Comparison of ENCODE assay signal across 12 cellular contexts in genomic region chr9:106893088-106893487, GRCh38. TPM values are rescaled to one million over a fixed set of nuclear protein-coding genes. Genes with fewer than 3 reads are reported as not detected.
DNase-seq lines count a peak whose midpoint lies in the region; ATAC-seq and TF ChIP-seq lines count a peak whose summit lies in the region.
"Had no signal": no experiment of that assay in that cellular context is flagged by ENCODE, and none has a peak within 500 bp of the region (broad histone marks: within the 10 kb centered on the region; RNA-seq: fewer than 3 reads in every experiment).

No MANE protein-coding gene starts in this region.

- peaks cover 18% of the 10 kb centered on the region for H3K4me1 ChIP-seq in mesendoderm (ENCODE audit: control insufficient read depth, low read depth, low read length)

- H2BK5ac ChIP-seq in mesendoderm (ENCODE audit: low read length), result peak overlapping the region; percentile 27

- H3K27me3 ChIP-seq in mesendoderm (ENCODE audit: insufficient read depth, low read length, poor library complexity), result no peaks in the 10 kb centered on the region

- ATAC-seq in HG03095 (IDR thresholded peaks at IDR 0.05; ENCODE audit: unreplicated experiment), result no peak
- ATAC-seq in HG03175 (IDR thresholded peaks at IDR 0.05; ENCODE audit: unreplicated experiment), result no peak
- ATAC-seq: naive thymus-derived CD8-positive, alpha-beta T cell had no signal

- peak overlapping the region; percentile 28 for H3K18ac ChIP-seq in mesendoderm (ENCODE audit: low read length)

- no peak overlapping the region for H3K9ac ChIP-seq in mesendoderm (ENCODE audit: low read length)

- H3K4me3 ChIP-seq in choroid plexus epithelial cell (ENCODE audit: low read depth, low read length) (no peak overlapping the region), mesendoderm (ENCODE audit: low read length) (no peak overlapping the region)

- no peak overlapping the region for H3K4me2 ChIP-seq in mesendoderm (ENCODE audit: low read length)

- H3K79me2 ChIP-seq in mesendoderm (ENCODE audit: control insufficient read depth, insufficient read depth, low read length), result peaks cover 40% of the 10 kb centered on the region

- H3K23ac ChIP-seq in mesendoderm (ENCODE audit: low read length), result no peak overlapping the region

- no peaks in the 10 kb centered on the region for H3K36me3 ChIP-seq in mesendoderm (ENCODE audit: control insufficient read depth, insufficient read depth, low read length)

- peak; percentile 70 for DNase-seq in ACHN
- DNase-seq in Kasumi-1 (lab: John Stamatoyannopoulos, UW), result peak; percentile 20 to 26
- DNase-seq in choroid plexus epithelial cell (ENCODE audit: low read depth), result peak; percentile 72
- peak; percentile 76 for DNase-seq in mesendoderm
- DNase-seq in AML-193 (lab: John Stamatoyannopoulos, UW), result no peak
- DNase-seq in activated CD4-positive, alpha-beta T cell treated with anti-CD3 and anti-CD28 coated beads, Interleukin-2, amount 50 U/mL, for 1 hour, result no peak
- DNase-seq: naive thymus-derived CD8-positive, alpha-beta T cell; NCI-H1092; SHP77 had no signal

- H2BK120ac ChIP-seq in mesendoderm (ENCODE audit: low read depth, low read length), result no peak overlapping the region

- no CpG with 5 or more reads among the region's 1 CpG for WGBS in mesendoderm (ENCODE audit: extremely low coverage, insufficient coverage, low lambda C conversion rate)

- no peak for TF ChIP-seq CTCF in choroid plexus epithelial cell (conservative IDR thresholded peaks at IDR 0.05; ENCODE audit: low read depth, low read length)

- no peak overlapping the region for H3K56ac ChIP-seq in mesendoderm (ENCODE audit: low read length)

- no peak overlapping the region for H2BK15ac ChIP-seq in mesendoderm (replicated peaks; ENCODE audit: low read depth)

- peaks cover 6% of the 10 kb centered on the region for H3K79me1 ChIP-seq in mesendoderm (ENCODE audit: low read length)

- no peak overlapping the region for H3K4ac ChIP-seq in mesendoderm (ENCODE audit: low read depth, low read length)

- H3K27ac ChIP-seq in mesendoderm (ENCODE audit: low read depth, low read length), result no peak overlapping the region
- H3K27ac ChIP-seq: C4-2B had no signal

- H4K8ac ChIP-seq in mesendoderm (ENCODE audit: low read depth, low read length), result no peak overlapping the region

- no peak overlapping the region for H2AK5ac ChIP-seq in mesendoderm (ENCODE audit: low read length)

- no peak overlapping the region for H4K5ac ChIP-seq in mesendoderm (ENCODE audit: low read length)

- in situ Hi-C loops in ACHN (cut with HindIII; ENCODE audit: low pct_ligation_motif_present, low pct_unique_long_range_greater_than_20kb, low sequenced_read_pairs), result no loop called here

RNA-seq across cellular contexts. Expression of gene ZNF462, which starts 30.1 kb away (rescaled TPM):
- polyA plus RNA-seq in mesendoderm (2013, experiment 1 of 2), result 11.5 TPM
- 11.7 TPM for polyA plus RNA-seq in mesendoderm (2013, experiment 2 of 2)
- polyA plus RNA-seq: naive thymus-derived CD8-positive, alpha-beta T cell had no signal

Comparison
In these comparisons a context has a peak if more than half of its experiments do, and no peak if none do; other contexts are left out.
1. DNase-seq: peak in ACHN (single experiment), Kasumi-1 (2 of 2), choroid plexus epithelial cell (single experiment) and mesendoderm (single experiment); none in AML-193 (0 of 2) and activated CD4-positive, alpha-beta T cell treated with anti-CD3 and anti-CD28 coated beads, Interleukin-2, amount 50 U/mL, for 1 hour (single experiment).